In the genomic region with DNA sequence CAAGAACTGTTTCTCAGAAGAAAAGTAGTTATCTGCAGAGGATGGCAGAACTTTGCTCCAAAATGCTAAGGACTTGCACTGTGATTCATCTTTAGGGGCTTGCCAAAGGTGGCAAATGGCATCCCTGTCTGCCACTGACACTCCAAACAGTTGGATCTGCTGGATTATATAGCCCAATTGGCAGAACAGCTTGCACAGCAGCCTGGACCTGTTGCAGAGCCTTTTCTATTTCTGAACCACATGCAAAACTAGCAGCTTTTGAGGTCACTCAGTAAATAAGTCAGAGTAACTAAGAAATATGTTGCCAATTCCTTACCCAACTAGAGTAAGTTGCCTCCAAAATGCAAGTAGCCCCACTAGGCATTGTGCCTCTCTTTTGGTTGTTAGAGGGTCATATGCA, we compare ENCODE assay signal across 36 cellular contexts.
"Had no signal": no experiment of that assay in that cellular context is flagged by ENCODE, and none has a peak within 500 bp of the region (broad histone marks: within the 10 kb centered on the region; RNA-seq: fewer than 3 reads in every experiment).

No MANE protein-coding gene starts in this region.

- H3K9me3 ChIP-seq: adrenal gland, body of pancreas had no signal

- H3K27me3 ChIP-seq: adrenal gland, body of pancreas, brain microvascular endothelial cell, cardiac muscle cell had no signal

- H3K36me3 ChIP-seq: adrenal gland, brain microvascular endothelial cell, cardiac muscle cell had no signal

- H3K27ac ChIP-seq: adrenal gland, body of pancreas, brain microvascular endothelial cell, cardiac muscle cell, VCaP had no signal

- FAIRE-seq: astrocyte, bronchial epithelial cell, TTC549 had no signal

- ATAC-seq: activated CD8-positive, alpha-beta T cell treated with anti-CD3 and anti-CD28 coated beads for 36 hours; activated naive CD4-positive, alpha-beta T cell treated with anti-CD3 and anti-CD28 coated beads, Interleukin-2, amount 50 U/mL, for 72 hours; activated T-cell treated with anti-CD3 and anti-CD28 coated beads, Interleukin-2, amount 50 U/mL, for 4 hours; activated T-cell treated with anti-CD3 and anti-CD28 coated beads, Interleukin-2, amount 50 U/mL, for 72 hours; activated T-helper 17 cell treated with anti-CD3 and anti-CD28 coated beads, Interleukin-2, amount 50 U/mL, for 72 hours; body of pancreas; T-cell; T-helper 17 cell had no signal

- DNase-seq: activated B cell treated with CpG ODN at 0.5 μM for 24 hours; activated CD4-positive, alpha-beta memory T cell treated with anti-CD3 and anti-CD28 coated beads for 36 hours; activated CD4-positive, alpha-beta T cell treated with anti-CD3 and anti-CD28 coated beads for 4 hours; activated CD4-positive, alpha-beta T cell treated with anti-CD3 and anti-CD28 coated beads, Interleukin-2, amount 10 ng/mL, durations not matched to agents 24 days and 14 days; activated CD4-positive, alpha-beta T cell treated with anti-CD3 and anti-CD28 coated beads, Interleukin-2, amount 50 U/mL, for 1 hour; activated CD4-positive, alpha-beta T cell treated with anti-CD3 and anti-CD28 coated beads, Interleukin-2, amount 50 U/mL, for 4 hours; activated CD4-positive, CD25-positive, alpha-beta regulatory T cell treated with anti-CD3 and anti-CD28 coated beads, Interleukin-2, amount 50 U/mL, for 72 hours; activated CD8-positive, alpha-beta memory T cell treated with anti-CD3 and anti-CD28 coated beads, Interleukin-2, amount 50 U/mL, for 4 hours; activated CD8-positive, alpha-beta T cell treated with anti-CD3 and anti-CD28 coated beads for 36 hours; activated effector memory CD4-positive, alpha-beta T cell treated with anti-CD3 and anti-CD28 coated beads, Interleukin-2, amount 50 U/mL, for 16 hours; activated gamma-delta T cell treated with Interleukin-2 at 50 U/mL for 16 hours; activated naive CD4-positive, alpha-beta T cell; activated naive CD4-positive, alpha-beta T cell treated with anti-CD3 and anti-CD28 coated beads for 36 hours; activated naive CD4-positive, alpha-beta T cell treated with anti-CD3 and anti-CD28 coated beads, Interleukin-2, amount 50 U/mL, for 16 hours; activated naive CD8-positive, alpha-beta T cell treated with anti-CD3 and anti-CD28 coated beads for 36 hours; activated T-cell treated with anti-CD3 and anti-CD28 coated beads for 4 hours; activated T-cell treated with anti-CD3 and anti-CD28 coated beads, Interleukin-2, amount 50 U/mL, for 1 hour; activated T-cell treated with anti-CD3 and anti-CD28 coated beads, Interleukin-2, amount 50 U/mL, for 4 hours; activated T-cell treated with anti-CD3 and anti-CD28 coated beads, Interleukin-2, amount 50 U/mL, for 72 hours; adrenal gland; amniotic stem cell; aorta; body of pancreas; brain microvascular endothelial cell; caudate nucleus; cerebellar nuclear complex; T-cell; T-helper 17 cell; T-helper 9 cell had no signal

- H3K4me3 ChIP-seq: adrenal gland, body of pancreas, cardiac muscle cell had no signal

- H3K4me1 ChIP-seq: adrenal gland, body of pancreas had no signal
